In the genomic region with DNA sequence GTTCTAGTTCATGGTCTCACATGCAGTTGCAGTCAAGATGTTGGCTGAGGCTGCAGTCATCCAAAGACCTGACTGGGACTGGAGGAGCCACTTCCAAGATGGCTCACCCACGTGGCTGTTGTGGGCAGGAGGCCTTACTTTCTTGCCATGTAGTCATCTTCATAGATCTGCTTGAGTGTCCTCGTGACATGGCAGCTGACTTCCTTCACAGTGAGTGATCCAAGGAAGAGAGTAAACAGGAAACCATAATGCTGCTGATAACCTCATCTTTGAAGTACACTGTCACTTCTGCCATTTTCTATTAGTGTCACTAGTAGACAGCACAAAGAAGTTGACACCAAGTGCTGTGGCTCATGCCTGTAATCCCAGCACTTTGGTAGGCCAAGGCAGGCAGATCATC, we compare ENCODE assay signal across 8 cellular contexts. TPM values are rescaled to one million over a fixed set of nuclear protein-coding genes. Genes with fewer than 3 reads are reported as not detected.
A peak's percentile ranks its signal among the peaks of the same experiment; 100 is the strongest.
DNase-seq lines count a peak whose midpoint lies in the region; ATAC-seq and TF ChIP-seq lines count a peak whose summit lies in the region.

No MANE protein-coding gene starts in this region.

- no peak for TF ChIP-seq CTCF in NB4 (IDR thresholded peaks at IDR 0.05; ENCODE audit: low read depth, low read length)

- H3K27me3 Mint-ChIP-seq in activated CD8-positive, alpha-beta memory T cell treated with anti-CD3 and anti-CD28 coated beads, Interleukin-2, amount 10 ng/mL, durations not matched to agents 7 days and 5 days: peaks cover 2% of the 10 kb centered on the region

- peaks cover 45% of the 10 kb centered on the region for H3K4me1 Mint-ChIP-seq in activated CD8-positive, alpha-beta memory T cell treated with anti-CD3 and anti-CD28 coated beads, Interleukin-2, amount 10 ng/mL, durations not matched to agents 7 days and 5 days

- peak; percentile 85 for ATAC-seq in activated CD8-positive, alpha-beta memory T cell treated with anti-CD3 and anti-CD28 coated beads, Interleukin-2, amount 10 ng/mL, durations not matched to agents 7 days and 5 days
- ATAC-seq in SK-N-SH treated with all-trans-retinoic acid at 6 μM for 48 hours: no peak

- no peak overlapping the region for H3K4me3 ChIP-seq in NB4 (ENCODE audit: low read depth, low read length)

- CTCF ChIA-PET in activated CD8-positive, alpha-beta memory T cell treated with anti-CD3 and anti-CD28 coated beads, Interleukin-2, amount 10 ng/mL, durations not matched to agents 7 days and 5 days (lab: Charles Lee): interaction anchor here (1.1 to 1.9 kb wide), 3 partner anchors 10 to 32 kb away, joined by 3 to 6 read pairs (median 3); no protein-coding TSS in a partner anchor

- TF ChIP-seq POLR2A in NB4 (IDR thresholded peaks at IDR 0.05; ENCODE audit: extremely low read depth, insufficient read length): no peak

- peaks cover 11% of the 10 kb centered on the region for H3K36me3 Mint-ChIP-seq in activated CD8-positive, alpha-beta memory T cell treated with anti-CD3 and anti-CD28 coated beads, Interleukin-2, amount 10 ng/mL, durations not matched to agents 7 days and 5 days

- DNase-seq in activated CD8-positive, alpha-beta memory T cell treated with anti-CD3 and anti-CD28 coated beads, Interleukin-2, amount 10 ng/mL, durations not matched to agents 7 days and 5 days: peak; percentile 93
- no peak for DNase-seq in activated CD8-positive, alpha-beta memory T cell treated with anti-CD3 and anti-CD28 coated beads for 24 hours
- DNase-seq in NB4 (ENCODE audit: low read depth): peak; percentile 22
- peak; percentile 81 for DNase-seq in activated effector memory CD4-positive, alpha-beta T cell treated with anti-CD3 and anti-CD28 coated beads, Interleukin-2, amount 50 U/mL, for 16 hours
- DNase-seq in stimulated activated naive CD4-positive, alpha-beta T cell treated with Interleukin-2 at 50 U/mL for 16 hours (lab: John Stamatoyannopoulos, UW): peak; percentile 50
- no peak for DNase-seq in NCI-H524 treated with DMSO at 0.1 percent for 48 hours (lab: John Stamatoyannopoulos, UW)
- DNase-seq in HT-29 (ENCODE audit: low spot score): no peak

- H3K27ac Mint-ChIP-seq in activated CD8-positive, alpha-beta memory T cell treated with anti-CD3 and anti-CD28 coated beads, Interleukin-2, amount 10 ng/mL, durations not matched to agents 7 days and 5 days: peak overlapping the region; percentile 85

- H3K4me3 Mint-ChIP-seq in activated CD8-positive, alpha-beta memory T cell treated with anti-CD3 and anti-CD28 coated beads, Interleukin-2, amount 10 ng/mL, durations not matched to agents 7 days and 5 days: no peak overlapping the region

- no peaks in the 10 kb centered on the region for H3K9me3 Mint-ChIP-seq in activated CD8-positive, alpha-beta memory T cell treated with anti-CD3 and anti-CD28 coated beads, Interleukin-2, amount 10 ng/mL, durations not matched to agents 7 days and 5 days (ENCODE audit: low read depth)

TF ChIP-seq in SK-N-SH treated with all-trans-retinoic acid at 6 μM for 48 hours, 23 proteins besides CTCF, POLR2A, EP300 and RAD21:
- TF ChIP-seq, protein P1, sequence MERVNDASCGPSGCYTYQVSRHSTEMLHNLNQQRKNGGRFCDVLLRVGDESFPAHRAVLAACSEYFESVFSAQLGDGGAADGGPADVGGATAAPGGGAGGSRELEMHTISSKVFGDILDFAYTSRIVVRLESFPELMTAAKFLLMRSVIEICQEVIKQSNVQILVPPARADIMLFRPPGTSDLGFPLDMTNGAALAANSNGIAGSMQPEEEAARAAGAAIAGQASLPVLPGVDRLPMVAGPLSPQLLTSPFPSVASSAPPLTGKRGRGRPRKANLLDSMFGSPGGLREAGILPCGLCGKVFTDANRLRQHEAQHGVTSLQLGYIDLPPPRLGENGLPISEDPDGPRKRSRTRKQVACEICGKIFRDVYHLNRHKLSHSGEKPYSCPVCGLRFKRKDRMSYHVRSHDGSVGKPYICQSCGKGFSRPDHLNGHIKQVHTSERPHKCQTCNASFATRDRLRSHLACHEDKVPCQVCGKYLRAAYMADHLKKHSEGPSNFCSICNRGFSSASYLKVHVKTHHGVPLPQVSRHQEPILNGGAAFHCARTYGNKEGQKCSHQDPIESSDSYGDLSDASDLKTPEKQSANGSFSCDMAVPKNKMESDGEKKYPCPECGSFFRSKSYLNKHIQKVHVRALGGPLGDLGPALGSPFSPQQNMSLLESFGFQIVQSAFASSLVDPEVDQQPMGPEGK (CRISPR knock-in tag; IDR thresholded peaks at IDR 0.05; ENCODE audit: borderline replicate concordance): no peak
- TF ChIP-seq, protein P2, sequence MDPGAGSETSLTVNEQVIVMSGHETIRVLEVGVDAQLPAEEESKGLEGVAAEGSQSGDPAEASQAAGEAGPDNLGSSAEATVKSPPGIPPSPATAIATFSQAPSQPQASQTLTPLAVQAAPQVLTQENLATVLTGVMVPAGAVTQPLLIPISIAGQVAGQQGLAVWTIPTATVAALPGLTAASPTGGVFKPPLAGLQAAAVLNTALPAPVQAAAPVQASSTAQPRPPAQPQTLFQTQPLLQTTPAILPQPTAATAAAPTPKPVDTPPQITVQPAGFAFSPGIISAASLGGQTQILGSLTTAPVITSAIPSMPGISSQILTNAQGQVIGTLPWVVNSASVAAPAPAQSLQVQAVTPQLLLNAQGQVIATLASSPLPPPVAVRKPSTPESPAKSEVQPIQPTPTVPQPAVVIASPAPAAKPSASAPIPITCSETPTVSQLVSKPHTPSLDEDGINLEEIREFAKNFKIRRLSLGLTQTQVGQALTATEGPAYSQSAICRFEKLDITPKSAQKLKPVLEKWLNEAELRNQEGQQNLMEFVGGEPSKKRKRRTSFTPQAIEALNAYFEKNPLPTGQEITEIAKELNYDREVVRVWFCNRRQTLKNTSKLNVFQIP (CRISPR knock-in tag; IDR thresholded peaks at IDR 0.05; ENCODE audit: borderline replicate concordance, low read depth): no peak
- TF ChIP-seq ZFP30 (CRISPR knock-in tag; IDR thresholded peaks at IDR 0.05) (no peak), ZNF8 (CRISPR knock-in tag; IDR thresholded peaks at IDR 0.05) (no peak), SNAI2 (CRISPR knock-in tag; IDR thresholded peaks at IDR 0.05) (no peak), PPARA (CRISPR knock-in tag; IDR thresholded peaks at IDR 0.05; ENCODE audit: borderline replicate concordance) (no peak), ISL1 (CRISPR knock-in tag; IDR thresholded peaks at IDR 0.05) (no peak), ZNF565 (CRISPR knock-in tag; conservative IDR thresholded peaks at IDR 0.05; ENCODE audit: low read depth) (no peak), ARNTL (CRISPR knock-in tag; IDR thresholded peaks at IDR 0.05; ENCODE audit: borderline replicate concordance, low read depth) (no peak), CSDC2 (CRISPR knock-in tag; IDR thresholded peaks at IDR 0.05) (no peak), BACH2 (CRISPR knock-in tag; IDR thresholded peaks at IDR 0.05; ENCODE audit: borderline replicate concordance) (no peak), ZFP3 (CRISPR knock-in tag; IDR thresholded peaks at IDR 0.05) (no peak), TOX (CRISPR knock-in tag; IDR thresholded peaks at IDR 0.05; ENCODE audit: borderline replicate concordance) (no peak), GLIS3 (CRISPR knock-in tag; IDR thresholded peaks at IDR 0.05) (no peak), OSR1 (CRISPR knock-in tag; IDR thresholded peaks at IDR 0.05) (no peak), ZNF70 (CRISPR knock-in tag; IDR thresholded peaks at IDR 0.05) (no peak), RARB (CRISPR knock-in tag; IDR thresholded peaks at IDR 0.05) (no peak)
- TF ChIP-seq, protein P3, sequence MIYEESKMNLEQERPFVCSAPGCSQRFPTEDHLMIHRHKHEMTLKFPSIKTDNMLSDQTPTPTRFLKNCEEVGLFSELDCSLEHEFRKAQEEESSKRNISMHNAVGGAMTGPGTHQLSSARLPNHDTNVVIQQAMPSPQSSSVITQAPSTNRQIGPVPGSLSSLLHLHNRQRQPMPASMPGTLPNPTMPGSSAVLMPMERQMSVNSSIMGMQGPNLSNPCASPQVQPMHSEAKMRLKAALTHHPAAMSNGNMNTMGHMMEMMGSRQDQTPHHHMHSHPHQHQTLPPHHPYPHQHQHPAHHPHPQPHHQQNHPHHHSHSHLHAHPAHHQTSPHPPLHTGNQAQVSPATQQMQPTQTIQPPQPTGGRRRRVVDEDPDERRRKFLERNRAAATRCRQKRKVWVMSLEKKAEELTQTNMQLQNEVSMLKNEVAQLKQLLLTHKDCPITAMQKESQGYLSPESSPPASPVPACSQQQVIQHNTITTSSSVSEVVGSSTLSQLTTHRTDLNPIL (CRISPR knock-in tag; IDR thresholded peaks at IDR 0.05; ENCODE audit: low read depth): no peak
- TF ChIP-seq, protein P4, sequence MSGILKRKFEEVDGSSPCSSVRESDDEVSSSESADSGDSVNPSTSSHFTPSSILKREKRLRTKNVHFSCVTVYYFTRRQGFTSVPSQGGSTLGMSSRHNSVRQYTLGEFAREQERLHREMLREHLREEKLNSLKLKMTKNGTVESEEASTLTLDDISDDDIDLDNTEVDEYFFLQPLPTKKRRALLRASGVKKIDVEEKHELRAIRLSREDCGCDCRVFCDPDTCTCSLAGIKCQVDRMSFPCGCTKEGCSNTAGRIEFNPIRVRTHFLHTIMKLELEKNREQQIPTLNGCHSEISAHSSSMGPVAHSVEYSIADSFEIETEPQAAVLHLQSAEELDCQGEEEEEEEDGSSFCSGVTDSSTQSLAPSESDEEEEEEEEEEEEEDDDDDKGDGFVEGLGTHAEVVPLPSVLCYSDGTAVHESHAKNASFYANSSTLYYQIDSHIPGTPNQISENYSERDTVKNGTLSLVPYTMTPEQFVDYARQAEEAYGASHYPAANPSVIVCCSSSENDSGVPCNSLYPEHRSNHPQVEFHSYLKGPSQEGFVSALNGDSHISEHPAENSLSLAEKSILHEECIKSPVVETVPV (CRISPR knock-in tag; IDR thresholded peaks at IDR 0.05): no peak

RNA-seq across cellular contexts. Expression of a gene that starts 40.1 kb away (rescaled TPM):
- 10 to 100 TPM; 57.3 to 64.4 TPM for total RNA-seq in activated CD8-positive, alpha-beta memory T cell treated with anti-CD3 and anti-CD28 coated beads, Interleukin-2, amount 10 ng/mL, durations not matched to agents 7 days and 5 days
- total RNA-seq in HT-29 (2014; rRNA removed; shearing (Covaris generic)): 18.3 and 18.8 TPM in 2 replicates

Comparison
In these comparisons a context has a peak if more than half of its experiments do, and no peak if none do; other contexts are left out.
1. DNase-seq: peak in activated CD8-positive, alpha-beta memory T cell treated with anti-CD3 and anti-CD28 coated beads, Interleukin-2, amount 10 ng/mL, durations not matched to agents 7 days and 5 days (single experiment), NB4 (single experiment), activated effector memory CD4-positive, alpha-beta T cell treated with anti-CD3 and anti-CD28 coated beads, Interleukin-2, amount 50 U/mL, for 16 hours (single experiment) and stimulated activated naive CD4-positive, alpha-beta T cell treated with Interleukin-2 at 50 U/mL for 16 hours (single experiment); none in activated CD8-positive, alpha-beta memory T cell treated with anti-CD3 and anti-CD28 coated beads for 24 hours (single experiment), NCI-H524 treated with DMSO at 0.1 percent for 48 hours (single experiment) and HT-29 (single experiment).